18 cellular contexts compared by ENCODE assay signal in the genomic region with DNA sequence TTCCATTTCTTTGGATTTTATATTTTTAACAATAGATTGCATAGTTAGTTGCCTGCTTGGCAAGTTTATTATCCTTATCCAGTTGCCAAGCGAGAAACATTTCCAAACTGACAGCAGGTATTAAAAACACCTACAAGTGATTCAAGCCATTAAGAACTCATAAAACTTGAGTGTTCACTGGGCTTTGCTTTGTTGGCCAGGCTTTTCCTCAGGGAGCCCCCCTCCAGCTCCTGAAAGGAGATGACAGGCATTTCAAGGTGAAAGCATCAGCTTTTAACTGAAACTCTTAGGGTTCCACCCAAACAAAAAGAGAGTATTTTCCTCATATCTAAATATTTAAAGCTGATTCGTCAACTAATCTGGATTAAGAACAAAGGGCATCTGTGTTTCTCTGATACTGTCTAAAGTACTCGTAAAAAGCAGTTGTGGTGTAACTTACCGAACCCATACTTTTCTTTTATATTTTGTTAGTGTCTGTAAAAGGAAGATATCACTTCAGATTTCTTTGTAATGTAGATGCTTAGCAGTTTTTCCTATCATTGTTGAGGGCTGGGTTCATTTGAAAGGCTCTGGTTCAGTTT.
"Had no signal": no experiment of that assay in that cellular context is flagged by ENCODE, and none has a peak within 500 bp of the region (broad histone marks: within the 10 kb centered on the region; RNA-seq: fewer than 3 reads in every experiment).

No MANE protein-coding gene starts in this region.

- FAIRE-seq: endometrium, islet of Langerhans had no signal

- H3K36me3 ChIP-seq: breast epithelium, left lung, right lobe of liver, upper lobe of right lung, WERI-Rb-1 had no signal

- H3K4me1 ChIP-seq: breast epithelium, left lung, psoas muscle, right lobe of liver, upper lobe of right lung had no signal

- ATAC-seq: activated CD8-positive, alpha-beta T cell treated with anti-CD3 and anti-CD28 coated beads for 36 hours; esophagus mucosa; left lung; natural killer cell treated with Interleukin-12 subunit alpha and Interleukin-12 subunit beta and Interleukin-15 and Interleukin-18, amount 100 ng/mL, for 72 hours; psoas muscle; right lobe of liver; upper lobe of right lung had no signal

- H3K27me3 ChIP-seq: breast epithelium, dorsolateral prefrontal cortex, left lung, right lobe of liver, upper lobe of right lung had no signal

- H3K27ac ChIP-seq: breast epithelium, dorsolateral prefrontal cortex, left lung, psoas muscle, right lobe of liver, upper lobe of right lung, WERI-Rb-1 had no signal

- DNase-seq: activated CD4-positive, alpha-beta T cell treated with anti-CD3 and anti-CD28 coated beads for 4 hours; activated CD8-positive, alpha-beta memory T cell treated with anti-CD3 and anti-CD28 coated beads, Interleukin-2, amount 50 U/mL, for 48 hours; activated CD8-positive, alpha-beta T cell treated with anti-CD3 and anti-CD28 coated beads for 36 hours; activated naive CD4-positive, alpha-beta T cell; aorta; dorsolateral prefrontal cortex; left lung; occipital lobe; psoas muscle; right lobe of liver; stimulated activated naive CD4-positive, alpha-beta T cell treated with Interleukin-2 at 50 U/mL for 16 hours; upper lobe of right lung; WERI-Rb-1 had no signal

- H3K4me3 ChIP-seq: breast epithelium, dorsolateral prefrontal cortex, left lung, psoas muscle, right lobe of liver, upper lobe of right lung had no signal

- H3K9me3 ChIP-seq: breast epithelium, left lung, psoas muscle, right lobe of liver, upper lobe of right lung had no signal
